8 cellular contexts compared by ENCODE assay signal in the genomic region with DNA sequence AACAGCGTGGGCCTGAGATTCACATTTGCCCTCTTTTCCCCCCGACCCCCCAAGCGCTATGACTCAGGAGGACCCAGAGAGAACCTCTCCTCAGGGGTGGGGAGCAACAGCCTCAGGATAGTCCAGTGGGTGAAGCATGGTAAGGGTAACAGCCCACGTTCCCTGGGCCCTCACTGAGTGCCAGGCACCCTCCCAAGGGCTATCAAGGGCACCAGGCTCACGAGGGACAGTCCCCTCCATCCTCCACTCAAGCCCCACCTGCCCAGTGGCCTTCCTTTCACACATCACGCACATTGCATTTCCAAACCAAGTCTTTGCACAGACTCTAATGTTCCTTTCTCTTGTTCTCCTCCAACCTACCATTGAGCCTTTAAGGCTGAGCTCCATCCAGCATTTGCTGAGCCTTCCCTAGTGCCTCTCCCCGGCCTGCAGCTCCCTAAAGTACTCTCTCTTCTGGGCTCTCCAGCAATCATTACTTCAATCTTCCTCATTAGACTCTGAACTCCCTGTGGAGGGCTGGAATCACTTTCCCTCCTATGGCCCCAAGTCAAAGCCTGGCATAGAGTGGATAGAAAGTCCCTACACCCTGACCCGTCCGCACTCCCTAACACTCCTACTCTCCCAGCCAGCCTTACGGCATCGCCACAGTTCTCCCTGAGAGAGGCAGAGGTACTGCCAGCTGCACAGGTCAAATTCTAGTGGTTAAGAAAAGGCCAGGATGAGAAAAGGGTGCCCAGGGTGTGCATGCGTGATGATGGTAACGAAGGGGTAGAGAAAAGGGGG. TPM values are rescaled to one million over a fixed set of nuclear protein-coding genes. Genes with fewer than 3 reads are reported as not detected.
A peak's percentile ranks its signal among the peaks of the same experiment; 100 is the strongest.
DNase-seq lines count a peak whose midpoint lies in the region; ATAC-seq, FAIRE-seq and TF ChIP-seq lines count a peak whose summit lies in the region.

No MANE protein-coding gene starts in this region.

- peaks cover 23% of the 10 kb centered on the region for H3K4me1 Mint-ChIP-seq in activated CD8-positive, alpha-beta T cell treated with anti-CD3 and anti-CD28 coated beads for 36 hours (ENCODE audit: low read depth)

- no peak for TF ChIP-seq CTCF in AG10803 (conservative IDR thresholded peaks at IDR 0.05; ENCODE audit: low read length)
- no peak for TF ChIP-seq CTCF in activated CD8-positive, alpha-beta T cell treated with anti-CD3 and anti-CD28 coated beads for 36 hours (IDR thresholded peaks at IDR 0.05)

- H3K36me3 ChIP-seq in small intestine (ENCODE audit: control insufficient read depth in 2 of 2, insufficient read depth in 2 of 2, low read length in 2 of 2): peaks cover 3 to 10% of the 10 kb centered on the region in 2 donors

- no peak for FAIRE-seq in small intestine (lab: Jason Lieb, UNC)

- H3K9me3 Mint-ChIP-seq in activated CD8-positive, alpha-beta T cell treated with anti-CD3 and anti-CD28 coated beads for 36 hours: no peaks in the 10 kb centered on the region

- peaks cover 8% of the 10 kb centered on the region for H3K36me3 Mint-ChIP-seq in activated CD8-positive, alpha-beta T cell treated with anti-CD3 and anti-CD28 coated beads for 36 hours (ENCODE audit: low read depth)

- H3K4me1 ChIP-seq in small intestine (ENCODE audit: control insufficient read depth in 2 of 2, insufficient read depth in 1 of 2, low read depth in 1 of 2, low read length in 1 of 2): peaks cover 0 to 7% of the 10 kb centered on the region in 2 donors

- H3K4me3 Mint-ChIP-seq in activated CD8-positive, alpha-beta T cell treated with anti-CD3 and anti-CD28 coated beads for 36 hours: peak overlapping the region; percentile 90

- no peaks in the 10 kb centered on the region for H3K27me3 Mint-ChIP-seq in activated CD8-positive, alpha-beta T cell treated with anti-CD3 and anti-CD28 coated beads for 36 hours

- DNase-seq in AG10803 (ENCODE audit: low read depth) (no peak), HCEC 1CT (peak; percentile 5), small intestine (peak; percentile 73), iPS-NIHi11 (ENCODE audit: low spot score) (no peak)
- peak; percentile 25 for DNase-seq in activated CD8-positive, alpha-beta T cell treated with anti-CD3 and anti-CD28 coated beads for 36 hours

- no peaks in the 10 kb centered on the region for H3K9me3 ChIP-seq in small intestine (ENCODE audit: control insufficient read depth, low read depth)

- intact Hi-C loops in activated CD8-positive, alpha-beta T cell treated with anti-CD3 and anti-CD28 coated beads for 36 hours (cut with micrococcal nuclease): no loop called here

- CTCF ChIA-PET in activated CD8-positive, alpha-beta T cell treated with anti-CD3 and anti-CD28 coated beads for 36 hours (lab: Charles Lee): interaction anchor here (1.1 kb wide), 1 partner anchor 343 kb away, joined by 4 read pairs; no protein-coding TSS in a partner anchor

- H3K27ac ChIP-seq in small intestine (ENCODE audit: low read depth in 1 of 2, low read length in 1 of 2): peak overlapping the region; percentile 77 to 78

- POLR2A ChIA-PET in activated CD8-positive, alpha-beta T cell treated with anti-CD3 and anti-CD28 coated beads for 36 hours (lab: Charles Lee): interaction anchor here (0.6 to 2.3 kb wide), 8 partner anchors 9 to 290 kb away, joined by 3 to 8 read pairs (median 4); a partner anchor contains a TSS

- H3K4me3 ChIP-seq in AG10803 (ENCODE audit: low read length): peak overlapping the region; percentile 84
- peak overlapping the region; percentile 81 for H3K4me3 ChIP-seq in iPS-11a (ENCODE audit: low read depth, low read length)
- H3K4me3 ChIP-seq in small intestine (ENCODE audit: low read depth in 1 of 2, low read length in 2 of 2): peak overlapping the region; percentile 72 to 74

- no peak for ATAC-seq in activated CD8-positive, alpha-beta T cell treated with anti-CD3 and anti-CD28 coated beads for 36 hours
- no peak for ATAC-seq in HG02885 (IDR thresholded peaks at IDR 0.05; ENCODE audit: poor library complexity, unreplicated experiment)
- no peak for ATAC-seq in HG02678 (IDR thresholded peaks at IDR 0.05; ENCODE audit: unreplicated experiment)

- 28 to 40% (median 29%) methylated on average over 13 of the region's 13 CpGs for WGBS in small intestine, 3 donors

- no peaks in the 10 kb centered on the region for H3K27me3 ChIP-seq in small intestine (ENCODE audit: control insufficient read depth in 2 of 2, insufficient read depth in 2 of 2, low read length in 2 of 2)

- peak overlapping the region; percentile 78 for H3K27ac Mint-ChIP-seq in activated CD8-positive, alpha-beta T cell treated with anti-CD3 and anti-CD28 coated beads for 36 hours

RNA-seq across cellular contexts. Expression of a gene that starts 1.0 kb away (rescaled TPM):
- 10 to 100 TPM; 42.9 to 43.4 TPM for total RNA-seq in activated CD8-positive, alpha-beta T cell treated with anti-CD3 and anti-CD28 coated beads for 36 hours
- polyA plus RNA-seq in small intestine: 100 to 1,000 TPM in 2 of 3 donors, 10 to 100 TPM in 1; 73.2 to 153 (median 147) TPM

RNA-seq across cellular contexts. Expression of a gene that starts 1.2 kb away (rescaled TPM):
- total RNA-seq in activated CD8-positive, alpha-beta T cell treated with anti-CD3 and anti-CD28 coated beads for 36 hours: 1 to 10 TPM; 3.6 TPM
- 10 to 100 TPM; 14.6 to 46.7 (median 39.2) TPM for polyA plus RNA-seq in small intestine

RNA-seq across cellular contexts. Expression of a gene that starts 22.3 kb away (rescaled TPM):
- under 1 TPM; 0.54 TPM for total RNA-seq in activated CD8-positive, alpha-beta T cell treated with anti-CD3 and anti-CD28 coated beads for 36 hours
- 1,000 to 10,000 TPM in 2 of 3 donors, 100 to 1,000 TPM in 1; 249 to 1,138 (median 1,022) TPM for polyA plus RNA-seq in small intestine

RNA-seq across cellular contexts. Expression of a gene that starts 59.3 kb away (rescaled TPM):
- 10 to 100 TPM; 90.9 to 93.4 TPM for total RNA-seq in activated CD8-positive, alpha-beta T cell treated with anti-CD3 and anti-CD28 coated beads for 36 hours
- polyA plus RNA-seq in small intestine: 10 to 100 TPM in 2 of 3 donors, 1 to 10 TPM in 1; 7.6 to 40.3 (median 11.3) TPM

RNA-seq across cellular contexts. Expression of a gene that starts 59.6 kb away (rescaled TPM):
- total RNA-seq in activated CD8-positive, alpha-beta T cell treated with anti-CD3 and anti-CD28 coated beads for 36 hours: 10 to 100 TPM; 38.3 to 39.5 TPM
- 10 to 100 TPM in 1 of 3 donors, 1 to 10 TPM in 2; 4.2 to 15.1 (median 10.0) TPM for polyA plus RNA-seq in small intestine

Comparison
In these comparisons a context has a peak if more than half of its experiments do, and no peak if none do; other contexts are left out.
1. DNase-seq: peak in HCEC 1CT (single experiment), activated CD8-positive, alpha-beta T cell treated with anti-CD3 and anti-CD28 coated beads for 36 hours (single experiment) and small intestine (single experiment); none in AG10803 (single experiment) and iPS-NIHi11 (single experiment).
2. Peak in every context shown above with its lines, with median percentiles within 50 percentile points of each other: H3K4me3 ChIP-seq.